ENCODE assay signal across 1 cellular context in genomic region chr10:988667-989545, GRCh38.
TF ChIP-seq lines count a peak whose summit lies in the region.

No MANE protein-coding gene starts in this region.

TF ChIP-seq in H1, 55 proteins besides CTCF, POLR2A, EP300 and RAD21:
- no peak for TF ChIP-seq BCL11A (IDR thresholded peaks at IDR 0.05; ENCODE audit: low read depth in 2 of 2, low read length in 2 of 2)
- TF ChIP-seq RBBP5 (IDR thresholded peaks at IDR 0.05; ENCODE audit: borderline replicate concordance, low read depth, low read length), result no peak
- no peak for TF ChIP-seq TAF7 (optimal IDR thresholded peaks at IDR 0.05; ENCODE audit: borderline replicate concordance, low read depth, low read length)
- peak; percentile 7 for TF ChIP-seq ASH2L (IDR thresholded peaks at IDR 0.05; ENCODE audit: low read length)
- TF ChIP-seq USF2 (IDR thresholded peaks at IDR 0.05; ENCODE audit: low read length), result no peak
- no peak for TF ChIP-seq EZH2 (IDR thresholded peaks at IDR 0.05; ENCODE audit: low read depth, low read length, severe bottlenecking)
- no peak for TF ChIP-seq POLR2AphosphoS5 (IDR thresholded peaks at IDR 0.05; ENCODE audit: low read depth, low read length)
